In the genomic region with DNA sequence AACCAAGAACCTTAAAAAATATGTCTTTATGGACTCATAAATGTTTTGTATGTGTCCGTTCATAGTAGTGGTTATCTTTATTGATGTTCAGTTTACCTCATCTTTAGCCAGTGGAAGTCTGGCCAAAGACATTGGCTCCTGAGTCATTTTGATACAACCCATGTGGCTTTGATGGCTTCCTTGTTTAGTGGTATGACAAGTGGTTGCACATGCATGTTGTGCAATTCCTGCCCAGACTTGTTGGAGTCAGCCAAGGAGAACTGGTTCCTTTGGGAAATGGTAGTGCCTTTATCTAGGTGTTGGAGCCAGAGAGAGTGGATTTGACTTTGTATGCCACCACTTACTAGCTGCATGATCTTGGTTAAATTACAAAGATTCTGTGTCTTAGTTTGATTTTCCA, we compare ENCODE assay signal across 11 cellular contexts.
DNase-seq lines count a peak whose midpoint lies in the region; ATAC-seq, FAIRE-seq and TF ChIP-seq lines count a peak whose summit lies in the region.
"Had no signal": no experiment of that assay in that cellular context is flagged by ENCODE, and none has a peak within 500 bp of the region (broad histone marks: within the 10 kb centered on the region; RNA-seq: fewer than 3 reads in every experiment).

No MANE protein-coding gene starts in this region.

- no peak for TF ChIP-seq RAD21 in HepG2 (CRISPR knock-in tag; IDR thresholded peaks at IDR 0.05)

- H3K9me2 ChIP-seq in GM23248 (ENCODE audit: insufficient read depth), result no peaks in the 10 kb centered on the region

- H3K27ac Mint-ChIP-seq in CD8-positive, alpha-beta memory T cell, result no peak overlapping the region
- H3K27ac Mint-ChIP-seq: CD4-positive, CD25-positive, alpha-beta regulatory T cell had no signal

- intact Hi-C loops in HepG2 (cut with micrococcal nuclease; ENCODE audit: unreplicated experiment), result no loop called here
- intact Hi-C loops in uterus (cut with DNase I; ENCODE audit: low total_unique reads), result no loop called here

- no peaks in the 10 kb centered on the region for H3K36me3 ChIP-seq in GM23248 (ENCODE audit: low read depth)
- H3K36me3 ChIP-seq in HepG2 (replicated peaks in 1 of 2; ENCODE audit: control insufficient read depth in 1 of 2, insufficient read depth in 2 of 2, low read length in 2 of 2), result no peaks in the 10 kb centered on the region
- no peaks in the 10 kb centered on the region for H3K36me3 ChIP-seq in CD8-positive, alpha-beta memory T cell (ENCODE audit: insufficient read depth, low read length)
- H3K36me3 ChIP-seq in uterus, result no peaks in the 10 kb centered on the region

- H3K4me3 Mint-ChIP-seq in CD8-positive, alpha-beta memory T cell, result no peak overlapping the region
- H3K4me3 Mint-ChIP-seq: CD4-positive, CD25-positive, alpha-beta regulatory T cell had no signal

- H3F3A ChIP-seq in GM23248 (ENCODE audit: insufficient read depth), result no peaks in the 10 kb centered on the region

- TF ChIP-seq EP300 in HepG2 (IDR thresholded peaks at IDR 0.05; ENCODE audit: low read depth in 2 of 2, low read length in 2 of 2) (no peak), HepG2 (CRISPR knock-in tag; IDR thresholded peaks at IDR 0.05; ENCODE audit: borderline replicate concordance) (no peak)

- TF ChIP-seq POLR2A in HepG2 (IDR thresholded peaks at IDR 0.05; ENCODE audit: insufficient read depth in 1 of 2, low read depth in 2 of 2, low read length in 2 of 2), result no peak
- no peak for TF ChIP-seq POLR2A in uterus (IDR thresholded peaks at IDR 0.05)

- H4K20me1 ChIP-seq in GM23248 (ENCODE audit: insufficient read depth) (no peaks in the 10 kb centered on the region), HepG2 (ENCODE audit: insufficient read depth, low read length) (no peaks in the 10 kb centered on the region)

- H3K36me3 Mint-ChIP-seq in CD8-positive, alpha-beta memory T cell, result peaks cover 7 to 11% (median 10%) of the 10 kb centered on the region in 3 donors

- H3K79me2 ChIP-seq in GM23248 (ENCODE audit: insufficient read depth) (no peaks in the 10 kb centered on the region), HepG2 (ENCODE audit: insufficient read depth, low read length) (no peaks in the 10 kb centered on the region)

- POLR2A ChIA-PET in HepG2 (lab: Yijun Ruan, JAX), result no interaction called here
- POLR2A ChIA-PET in CD8-positive, alpha-beta memory T cell (lab: Charles Lee), result no interaction called here

- DNase-seq in CD1c-positive myeloid dendritic cell (ENCODE audit: extremely low spot score), result peak; percentile 40
- DNase-seq in GM23248, result peak; percentile 67
- peak; percentile 30 for DNase-seq in NOMO-1 treated with DMSO at 0.1 percent for 48 hours (lab: John Stamatoyannopoulos, UW; ENCODE audit: unreplicated experiment)
- peak; percentile 88 to 92 for DNase-seq in foreskin keratinocyte
- DNase-seq in HepG2 (ENCODE audit: low spot score), result no peak
- no peak for DNase-seq in CD8-positive, alpha-beta memory T cell
- no peak for DNase-seq in GM20000 (ENCODE audit: low spot score)
- DNase-seq in uterus, result no peak
- DNase-seq: CD4-positive, CD25-positive, alpha-beta regulatory T cell; NCI-H1417 treated with DMSO at 0.1 percent for 48 hours; retina had no signal

- H3K4me3 ChIP-seq in GM23248 (no peak overlapping the region), HepG2 (replicated peaks in 1 of 3; ENCODE audit: insufficient read depth in 1 of 3, low read depth in 2 of 3, low read length in 3 of 3) (no peak overlapping the region), uterus (no peak overlapping the region)
- H3K4me3 ChIP-seq in CD8-positive, alpha-beta memory T cell (ENCODE audit: low read length), result no peak overlapping the region

- CTCF ChIA-PET in HepG2 (lab: Yijun Ruan, JAX; ENCODE audit: low intra/inter-chr PET ratio, low total read pairs), result no interaction called here
- CTCF ChIA-PET in CD8-positive, alpha-beta memory T cell (lab: Charles Lee), result no interaction called here

- TF ChIP-seq CTCF in foreskin keratinocyte (conservative IDR thresholded peaks at IDR 0.05) (no peak), HepG2 (CRISPR knock-in tag; IDR thresholded peaks at IDR 0.05) (no peak), GM20000 (IDR thresholded peaks at IDR 0.05; ENCODE audit: extremely low read depth, missing control alignments) (no peak), uterus (IDR thresholded peaks at IDR 0.05) (no peak)

- H3K4me2 ChIP-seq in GM23248 (ENCODE audit: unreplicated experiment), result no peak overlapping the region
- no peak overlapping the region for H3K4me2 ChIP-seq in HepG2 (ENCODE audit: low read depth, low read length)

- H2AFZ ChIP-seq in GM23248, result no peak overlapping the region
- H2AFZ ChIP-seq in HepG2 (ENCODE audit: low read length), result no peak overlapping the region

- H3K9me3 ChIP-seq in GM23248 (ENCODE audit: low read depth), result no peaks in the 10 kb centered on the region
- H3K9me3 ChIP-seq in HepG2 (ENCODE audit: low read length), result no peaks in the 10 kb centered on the region
- H3K9me3 ChIP-seq in CD8-positive, alpha-beta memory T cell (ENCODE audit: low read length), result no peaks in the 10 kb centered on the region
- H3K9me3 ChIP-seq in uterus, result no peaks in the 10 kb centered on the region

- no TSS peak for BruUV-seq in HepG2 (replicated peaks; lab: Mats Ljungman, UMichigan)

- H3K27ac ChIP-seq in GM23248 (no peak overlapping the region), foreskin keratinocyte (no peak overlapping the region), HepG2 (ENCODE audit: extremely low read length, insufficient read depth, low read length) (no peak overlapping the region), uterus (no peak overlapping the region)
- no peak overlapping the region for H3K27ac ChIP-seq in CD8-positive, alpha-beta memory T cell (ENCODE audit: low read depth, low read length)

- peak; percentile 96 for ATAC-seq in foreskin keratinocyte
- ATAC-seq in HepG2, result no peak

- H3K27me3 Mint-ChIP-seq in CD8-positive, alpha-beta memory T cell, result no peaks in the 10 kb centered on the region
- H3K27me3 Mint-ChIP-seq: CD4-positive, CD25-positive, alpha-beta regulatory T cell had no signal

- in situ Hi-C loops in GM23248 (cut with MboI), result no loop called here
- in situ Hi-C loops in HepG2 (cut with HindIII; ENCODE audit: extremely low pct_ligation_motif_present, low pct_unique_long_range_greater_than_20kb), result no loop called here

- no peak for FAIRE-seq in HepG2 (lab: Jason Lieb, UNC)

- no peaks in the 10 kb centered on the region for H3K27me3 ChIP-seq in GM23248 (replicated peaks; ENCODE audit: insufficient read depth)
- no peaks in the 10 kb centered on the region for H3K27me3 ChIP-seq in foreskin keratinocyte
- no peaks in the 10 kb centered on the region for H3K27me3 ChIP-seq in HepG2 (ENCODE audit: control insufficient read depth in 1 of 2, insufficient read depth in 2 of 2, low read length in 2 of 2)
- H3K27me3 ChIP-seq in CD8-positive, alpha-beta memory T cell (ENCODE audit: insufficient read depth, low read length, poor library complexity, severe bottlenecking), result no peaks in the 10 kb centered on the region
- H3K27me3 ChIP-seq in uterus, result no peaks in the 10 kb centered on the region

- H3K4me1 ChIP-seq in GM23248 (ENCODE audit: insufficient read depth) (peaks cover 3% of the 10 kb centered on the region; the same call in 1 of the 2 replicates), foreskin keratinocyte (peaks cover 4% of the 10 kb centered on the region), HepG2 (ENCODE audit: insufficient read depth, low read length) (no peaks in the 10 kb centered on the region), uterus (no peaks in the 10 kb centered on the region)
- no peaks in the 10 kb centered on the region for H3K4me1 ChIP-seq in CD8-positive, alpha-beta memory T cell (ENCODE audit: insufficient read depth, low read length)

- H3K4me1 Mint-ChIP-seq in CD8-positive, alpha-beta memory T cell, result no peaks in the 10 kb centered on the region
- H3K4me1 Mint-ChIP-seq: CD4-positive, CD25-positive, alpha-beta regulatory T cell had no signal

- no peaks in the 10 kb centered on the region for H3K9me3 Mint-ChIP-seq in CD8-positive, alpha-beta memory T cell

- 67 to 83% methylated on average over 1 of the region's 1 CpG for WGBS in GM23248 (ENCODE audit: low coverage in 1 of 2, low lambda C conversion rate in 2 of 2, missing lambda C conversion rate in 2 of 2), 2 experiments
- 95% methylated on average over 1 of the region's 1 CpG for WGBS in HepG2 (ENCODE audit: low lambda C conversion rate)

- no peak overlapping the region for H3K9ac ChIP-seq in GM23248
- no peak overlapping the region for H3K9ac ChIP-seq in HepG2 (ENCODE audit: insufficient read depth, low read depth, low read length)

TF ChIP-seq in HepG2, 621 proteins besides CTCF, POLR2A, EP300 and RAD21:
- TF ChIP-seq, protein P1, sequence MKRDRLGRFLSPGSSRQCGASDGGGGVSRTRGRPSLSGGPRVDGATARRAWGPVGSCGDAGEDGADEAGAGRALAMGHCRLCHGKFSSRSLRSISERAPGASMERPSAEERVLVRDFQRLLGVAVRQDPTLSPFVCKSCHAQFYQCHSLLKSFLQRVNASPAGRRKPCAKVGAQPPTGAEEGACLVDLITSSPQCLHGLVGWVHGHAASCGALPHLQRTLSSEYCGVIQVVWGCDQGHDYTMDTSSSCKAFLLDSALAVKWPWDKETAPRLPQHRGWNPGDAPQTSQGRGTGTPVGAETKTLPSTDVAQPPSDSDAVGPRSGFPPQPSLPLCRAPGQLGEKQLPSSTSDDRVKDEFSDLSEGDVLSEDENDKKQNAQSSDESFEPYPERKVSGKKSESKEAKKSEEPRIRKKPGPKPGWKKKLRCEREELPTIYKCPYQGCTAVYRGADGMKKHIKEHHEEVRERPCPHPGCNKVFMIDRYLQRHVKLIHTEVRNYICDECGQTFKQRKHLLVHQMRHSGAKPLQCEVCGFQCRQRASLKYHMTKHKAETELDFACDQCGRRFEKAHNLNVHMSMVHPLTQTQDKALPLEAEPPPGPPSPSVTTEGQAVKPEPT (CRISPR knock-in tag; IDR thresholded peaks at IDR 0.05; ENCODE audit: low read depth), result no peak
- TF ChIP-seq, protein P2, sequence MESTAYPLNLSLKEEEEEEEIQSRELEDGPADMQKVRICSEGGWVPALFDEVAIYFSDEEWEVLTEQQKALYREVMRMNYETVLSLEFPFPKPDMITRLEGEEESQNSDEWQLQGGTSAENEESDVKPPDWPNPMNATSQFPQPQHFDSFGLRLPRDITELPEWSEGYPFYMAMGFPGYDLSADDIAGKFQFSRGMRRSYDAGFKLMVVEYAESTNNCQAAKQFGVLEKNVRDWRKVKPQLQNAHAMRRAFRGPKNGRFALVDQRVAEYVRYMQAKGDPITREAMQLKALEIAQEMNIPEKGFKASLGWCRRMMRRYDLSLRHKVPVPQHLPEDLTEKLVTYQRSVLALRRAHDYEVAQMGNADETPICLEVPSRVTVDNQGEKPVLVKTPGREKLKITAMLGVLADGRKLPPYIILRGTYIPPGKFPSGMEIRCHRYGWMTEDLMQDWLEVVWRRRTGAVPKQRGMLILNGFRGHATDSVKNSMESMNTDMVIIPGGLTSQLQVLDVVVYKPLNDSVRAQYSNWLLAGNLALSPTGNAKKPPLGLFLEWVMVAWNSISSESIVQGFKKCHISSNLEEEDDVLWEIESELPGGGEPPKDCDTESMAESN (CRISPR knock-in tag; conservative IDR thresholded peaks at IDR 0.05), result no peak
- no peak for TF ChIP-seq ZNF891 (CRISPR knock-in tag; IDR thresholded peaks at IDR 0.05)
- no peak for TF ChIP-seq NFE2L1 (CRISPR knock-in tag; IDR thresholded peaks at IDR 0.05; ENCODE audit: borderline replicate concordance)
- no peak for TF ChIP-seq EED (CRISPR knock-in tag; IDR thresholded peaks at IDR 0.05)
- TF ChIP-seq ZNF766 (CRISPR knock-in tag; IDR thresholded peaks at IDR 0.05; ENCODE audit: borderline replicate concordance), result no peak

Comparison
In these comparisons a context has a peak if more than half of its experiments do, and no peak if none do; other contexts are left out.
1. DNase-seq: peak in CD1c-positive myeloid dendritic cell (single experiment), GM23248 (single experiment), NOMO-1 treated with DMSO at 0.1 percent for 48 hours (single experiment) and foreskin keratinocyte (2 of 2); none in HepG2 (single experiment), CD8-positive, alpha-beta memory T cell (0 of 5), GM20000 (single experiment) and uterus (0 of 2).